2 cellular contexts compared by ENCODE assay signal in genomic region chr5:140250386-140250785, GRCh38.
TF ChIP-seq lines count a peak whose summit lies in the region.

No MANE protein-coding gene starts in this region.

TF ChIP-seq in SK-N-SH, 30 proteins besides CTCF, POLR2A, EP300 and RAD21:
- TF ChIP-seq USF2 (IDR thresholded peaks at IDR 0.05; ENCODE audit: borderline replicate concordance, low read depth, low read length): no peak
- TF ChIP-seq SIN3A (IDR thresholded peaks at IDR 0.05; ENCODE audit: borderline replicate concordance, low read depth, low read length): no peak
- no peak for TF ChIP-seq POLR2AphosphoS5 (IDR thresholded peaks at IDR 0.05; ENCODE audit: low read depth, low read length)
- no peak for TF ChIP-seq IRF3 (IDR thresholded peaks at IDR 0.05; ENCODE audit: low read depth, low read length)
- TF ChIP-seq GABPA (IDR thresholded peaks at IDR 0.05; ENCODE audit: low read depth): no peak
- TF ChIP-seq FOXJ3 (CRISPR knock-in tag; IDR thresholded peaks at IDR 0.05): no peak
- no peak for TF ChIP-seq TCF12 (IDR thresholded peaks at IDR 0.05)
- no peak for TF ChIP-seq YY1 (IDR thresholded peaks at IDR 0.05; ENCODE audit: low read depth)
- no peak for TF ChIP-seq ZBTB33 (IDR thresholded peaks at IDR 0.05; ENCODE audit: borderline replicate concordance, low read depth)
- TF ChIP-seq RCOR1 (IDR thresholded peaks at IDR 0.05; ENCODE audit: low read length): no peak
- TF ChIP-seq CHD2 (IDR thresholded peaks at IDR 0.05; ENCODE audit: low read length, partially characterized antibody): no peak
- no peak for TF ChIP-seq JUND (IDR thresholded peaks at IDR 0.05)
- TF ChIP-seq RXRA (IDR thresholded peaks at IDR 0.05; ENCODE audit: borderline replicate concordance, low read depth): no peak
- no peak for TF ChIP-seq MAX (IDR thresholded peaks at IDR 0.05; ENCODE audit: low read depth)
- TF ChIP-seq RFX5 (IDR thresholded peaks at IDR 0.05; ENCODE audit: low read length): no peak
- no peak for TF ChIP-seq MXI1 (IDR thresholded peaks at IDR 0.05; ENCODE audit: low read depth, low read length)
- no peak for TF ChIP-seq NFIC (IDR thresholded peaks at IDR 0.05; ENCODE audit: borderline replicate concordance)
- TF ChIP-seq TEAD4 (IDR thresholded peaks at IDR 0.05; ENCODE audit: borderline replicate concordance, insufficient read depth): no peak
- TF ChIP-seq GATA2 (CRISPR knock-in tag; IDR thresholded peaks at IDR 0.05): no peak
- TF ChIP-seq NRF1 (IDR thresholded peaks at IDR 0.05; ENCODE audit: low read depth, low read length): no peak

TF ChIP-seq in SK-N-SH treated with all-trans-retinoic acid at 6 μM for 48 hours, 23 proteins besides CTCF, POLR2A, EP300 and RAD21:
- TF ChIP-seq CSDC2 (CRISPR knock-in tag; IDR thresholded peaks at IDR 0.05) (no peak), GLIS3 (CRISPR knock-in tag; IDR thresholded peaks at IDR 0.05) (no peak), PATZ1 (CRISPR knock-in tag; IDR thresholded peaks at IDR 0.05; ENCODE audit: borderline replicate concordance) (no peak), PPARA (CRISPR knock-in tag; IDR thresholded peaks at IDR 0.05; ENCODE audit: borderline replicate concordance) (no peak), RARB (CRISPR knock-in tag; IDR thresholded peaks at IDR 0.05) (no peak), TOX (CRISPR knock-in tag; IDR thresholded peaks at IDR 0.05; ENCODE audit: borderline replicate concordance) (no peak)
